ENCODE assay signal across 9 cellular contexts in genomic region chrX:129956765-129957164, GRCh38. TPM values are rescaled to one million over a fixed set of nuclear protein-coding genes. Genes with fewer than 3 reads are reported as not detected.
DNase-seq lines count a peak whose midpoint lies in the region; ATAC-seq and TF ChIP-seq lines count a peak whose summit lies in the region.
"Had no signal": no experiment of that assay in that cellular context is flagged by ENCODE, and none has a peak within 500 bp of the region (broad histone marks: within the 10 kb centered on the region; RNA-seq: fewer than 3 reads in every experiment).

No MANE protein-coding gene starts in this region.

- POLR2A ChIA-PET in AG04449 (lab: Yijun Ruan, JAX) = no interaction called here
- POLR2A ChIA-PET in naive thymus-derived CD8-positive, alpha-beta T cell (lab: Charles Lee) = interaction anchor here (0.5 to 2.3 kb wide), 5 partner anchors 22 to 211 kb away, joined by 3 to 5 read pairs (median 4); partner anchors contain the start of gene BCORL1

- no peaks in the 10 kb centered on the region for H3K79me1 ChIP-seq in H9 (ENCODE audit: insufficient read depth, low read depth, low read length, poor library complexity, severe bottlenecking)

- no peaks in the 10 kb centered on the region for H3K4me1 ChIP-seq in H9 (ENCODE audit: insufficient read depth, low read length)

- no peak overlapping the region for H3K18ac ChIP-seq in H9 (ENCODE audit: insufficient read length, low read depth, low read length)

- no peaks in the 10 kb centered on the region for H3K79me2 ChIP-seq in H9 (ENCODE audit: insufficient read depth, low read length)

- peaks cover 20 to 44% of the 10 kb centered on the region in 2 experiments for H3K4me1 Mint-ChIP-seq in H9
- peaks cover 10 to 39% (median 38%) of the 10 kb centered on the region in 4 donors for H3K4me1 Mint-ChIP-seq in naive thymus-derived CD8-positive, alpha-beta T cell

- no peak overlapping the region for H3K56ac ChIP-seq in H9 (ENCODE audit: insufficient read length, low read depth, low read length)

- peaks cover 19% of the 10 kb centered on the region for H3K9me3 ChIP-seq in H9 (ENCODE audit: control insufficient read depth, low read depth, low read length)

- no peak overlapping the region for H2BK120ac ChIP-seq in H9 (ENCODE audit: low read depth, low read length, poor library complexity, severe bottlenecking)

- peaks cover 65% of the 10 kb centered on the region for H3K27me3 ChIP-seq in H9 (ENCODE audit: insufficient read depth, low read length)

- no peaks in the 10 kb centered on the region for H4K20me1 ChIP-seq in H9 (ENCODE audit: control insufficient read depth, insufficient read depth, insufficient read length)

- no peak overlapping the region for H2BK5ac ChIP-seq in H9 (ENCODE audit: insufficient read length, low read length)

- peaks cover 0 to 83% of the 10 kb centered on the region in 2 experiments; a peak in 3 of 5 replicates for H3K9me3 Mint-ChIP-seq in H9
- peaks cover 0 to 2% (median 0%) of the 10 kb centered on the region in 9 donors for H3K9me3 Mint-ChIP-seq in naive thymus-derived CD8-positive, alpha-beta T cell

- no peak overlapping the region for H3K14ac ChIP-seq in H9 (ENCODE audit: insufficient read depth, low read length)

- no peak overlapping the region for H3K23ac ChIP-seq in H9 (ENCODE audit: insufficient read length, low read depth, low read length)

- H2BK20ac ChIP-seq in H9 (ENCODE audit: low read depth, low read length, poor library complexity, severe bottlenecking) = no peak overlapping the region

- H2BK12ac ChIP-seq in H9 (ENCODE audit: insufficient read length, low read depth, low read length) = no peak overlapping the region

- in situ Hi-C loops in astrocyte of the spinal cord (cut with HindIII; ENCODE audit: low sequenced_read_pairs) = no loop called here

- DNase-seq in AG04449 (ENCODE audit: low read depth, low spot score) (no peak), H9 (no peak), astrocyte of the spinal cord (ENCODE audit: low read depth, low spot score) (no peak), sciatic nerve (ENCODE audit: low spot score) (no peak), NCI-H1694 treated with DMSO at 0.1 percent for 48 hours (lab: John Stamatoyannopoulos, UW) (no peak)
- no peak for DNase-seq in naive thymus-derived CD8-positive, alpha-beta T cell
- DNase-seq: NCI-H446 treated with DMSO at 0.1 percent for 48 hours had no signal

- peak overlapping the region; percentile 70 to 86 for H3K4me3 Mint-ChIP-seq in H9
- H3K4me3 Mint-ChIP-seq in naive thymus-derived CD8-positive, alpha-beta T cell = peak overlapping the region in 9 of 10 donors; percentile 22 to 72 (median 60)

- H3K27ac ChIP-seq in H9 (ENCODE audit: insufficient read length, low read depth, low read length) = no peak overlapping the region

- H2AK5ac ChIP-seq in H9 (ENCODE audit: insufficient read length, low read length) = no peak overlapping the region

- intact Hi-C loops in sciatic nerve (cut with DNase I) = no loop called here

- no peak overlapping the region for H3K27ac Mint-ChIP-seq in H9
- peak overlapping the region in 3 of 10 donors; percentile 33 to 67 (median 52) for H3K27ac Mint-ChIP-seq in naive thymus-derived CD8-positive, alpha-beta T cell

- H3K4ac ChIP-seq in H9 (ENCODE audit: low read depth, low read length) = no peak overlapping the region

- CTCF ChIA-PET in AG04449 (lab: Yijun Ruan, JAX) = interaction anchor here (1.9 kb wide), 1 partner anchor 31 kb away, joined by 4 read pairs; no protein-coding TSS in a partner anchor

- H2BK15ac ChIP-seq in H9 (ENCODE audit: low read depth, low read length) = no peak overlapping the region

- H2AFZ ChIP-seq in H9 (ENCODE audit: low read length) = no peak overlapping the region

- H3K4me2 ChIP-seq in H9 (ENCODE audit: insufficient read depth, insufficient read length, low read length) = peak overlapping the region; percentile 59

- H3K4me3 ChIP-seq in AG04449 (ENCODE audit: low read depth, low read length) (peak overlapping the region; percentile 37), astrocyte of the spinal cord (ENCODE audit: low read depth, low read length) (peak overlapping the region; percentile 18)

- H4K91ac ChIP-seq in H9 (ENCODE audit: insufficient read length, low read depth, low read length) = no peak overlapping the region

- H4K8ac ChIP-seq in H9 (replicated peaks; ENCODE audit: insufficient read length, low read depth, low read length) = no peak overlapping the region

- H3K23me2 ChIP-seq in H9 (ENCODE audit: insufficient read length, low read depth, low read length, poor library complexity, severe bottlenecking) = peaks cover 22% of the 10 kb centered on the region

- TF ChIP-seq CTCF in AG04449 (IDR thresholded peaks at IDR 0.05; ENCODE audit: insufficient read depth, low read length, missing control alignments) (no peak), H9 (conservative IDR thresholded peaks at IDR 0.05) (no peak), astrocyte of the spinal cord (IDR thresholded peaks at IDR 0.05; ENCODE audit: low read depth, low read length) (no peak)

- H3K9ac ChIP-seq in H9 (ENCODE audit: extremely low read depth, insufficient read length, low read length) = no peak overlapping the region

- ATAC-seq in naive thymus-derived CD8-positive, alpha-beta T cell = no peak
- ATAC-seq in GM21529 (IDR thresholded peaks at IDR 0.05; ENCODE audit: unreplicated experiment) = no peak
- no peak for ATAC-seq in sciatic nerve
- ATAC-seq in HG02571 (IDR thresholded peaks at IDR 0.05; ENCODE audit: unreplicated experiment) = no peak

- no peak overlapping the region for H3T11ph ChIP-seq in H9 (ENCODE audit: low read length)

- H3K36me3 Mint-ChIP-seq in H9 (ENCODE audit: insufficient read depth in 1 of 3, low read depth in 3 of 3) = peaks cover 0 to 5% (median 0%) of the 10 kb centered on the region in 3 experiments; a peak in 2 of 7 replicates
- no peaks in the 10 kb centered on the region for H3K36me3 Mint-ChIP-seq in naive thymus-derived CD8-positive, alpha-beta T cell

- peaks cover 92% of the 10 kb centered on the region for H3K27me3 Mint-ChIP-seq in H9 (ENCODE audit: low read depth)
- H3K27me3 Mint-ChIP-seq in naive thymus-derived CD8-positive, alpha-beta T cell = peaks cover 0 to 2% (median 0%) of the 10 kb centered on the region in 5 donors

- WGBS in H9 (ENCODE audit: extremely low coverage, insufficient read length, low lambda C conversion rate) = no CpG with 5 or more reads among the region's 20 CpGs

- H4K5ac ChIP-seq in H9 (ENCODE audit: insufficient read length, low read depth, low read length) = no peak overlapping the region

RNA-seq across cellular contexts. Expression of gene BCORL1, which starts 25.7 kb away (rescaled TPM):
- 6.1 TPM in 2 replicates for total RNA-seq in H9 (2021)
- total RNA-seq in naive thymus-derived CD8-positive, alpha-beta T cell = 1 to 10 TPM; 8.3 to 9.6 TPM
- 1 to 10 TPM; 1.0 to 1.8 (median 1.1) TPM for polyA plus RNA-seq in naive thymus-derived CD8-positive, alpha-beta T cell
- total RNA-seq in sciatic nerve = 25.1 TPM

RNA-seq across cellular contexts. Expression of gene UTP14A, which starts 50.8 kb away (rescaled TPM):
- total RNA-seq in H9 (2021) = 37.0 and 39.0 TPM in 2 replicates
- total RNA-seq in naive thymus-derived CD8-positive, alpha-beta T cell = 10 to 100 TPM; 20.6 to 22.1 TPM
- 10 to 100 TPM in 1 of 3 donors, 1 to 10 TPM in 2; 7.3 to 17.0 (median 7.4) TPM for polyA plus RNA-seq in naive thymus-derived CD8-positive, alpha-beta T cell
- total RNA-seq in sciatic nerve = 13.9 TPM
